ENCODE assay signal across 1 cellular context in the genomic region with DNA sequence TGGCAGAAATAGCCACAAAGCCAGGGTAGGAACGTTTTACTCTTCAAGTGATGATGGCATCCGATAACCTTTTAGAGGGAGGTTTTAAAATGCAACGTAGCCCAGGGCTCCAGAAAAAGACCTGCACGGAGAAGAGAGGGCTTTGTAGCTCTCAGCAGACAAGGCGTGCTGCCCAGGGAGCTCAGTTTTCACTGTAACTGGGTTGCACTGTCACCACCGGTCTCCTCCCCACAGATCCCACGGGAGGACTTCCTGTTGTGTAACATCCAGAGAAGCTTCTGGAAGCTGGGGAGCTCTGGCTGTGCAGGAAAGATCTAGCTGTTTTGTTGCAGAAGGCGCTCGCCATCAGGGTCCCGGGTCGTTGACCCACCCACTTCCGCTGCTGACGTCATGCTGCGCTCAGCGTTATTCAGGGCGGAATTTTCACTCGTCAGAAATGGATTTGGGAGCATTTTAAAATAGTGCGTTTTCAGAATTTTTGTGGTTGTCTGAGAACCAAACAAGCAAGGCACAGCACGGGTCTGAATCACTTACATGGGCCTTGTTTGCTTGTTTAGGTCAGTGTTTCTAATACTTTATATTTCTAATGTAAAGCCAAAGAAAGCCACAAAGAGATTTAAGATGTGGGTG.
TF ChIP-seq lines count a peak whose summit lies in the region.

No MANE protein-coding gene starts in this region.

TF ChIP-seq in H1, 55 proteins besides CTCF, POLR2A, EP300 and RAD21:
- TF ChIP-seq, protein P1, sequence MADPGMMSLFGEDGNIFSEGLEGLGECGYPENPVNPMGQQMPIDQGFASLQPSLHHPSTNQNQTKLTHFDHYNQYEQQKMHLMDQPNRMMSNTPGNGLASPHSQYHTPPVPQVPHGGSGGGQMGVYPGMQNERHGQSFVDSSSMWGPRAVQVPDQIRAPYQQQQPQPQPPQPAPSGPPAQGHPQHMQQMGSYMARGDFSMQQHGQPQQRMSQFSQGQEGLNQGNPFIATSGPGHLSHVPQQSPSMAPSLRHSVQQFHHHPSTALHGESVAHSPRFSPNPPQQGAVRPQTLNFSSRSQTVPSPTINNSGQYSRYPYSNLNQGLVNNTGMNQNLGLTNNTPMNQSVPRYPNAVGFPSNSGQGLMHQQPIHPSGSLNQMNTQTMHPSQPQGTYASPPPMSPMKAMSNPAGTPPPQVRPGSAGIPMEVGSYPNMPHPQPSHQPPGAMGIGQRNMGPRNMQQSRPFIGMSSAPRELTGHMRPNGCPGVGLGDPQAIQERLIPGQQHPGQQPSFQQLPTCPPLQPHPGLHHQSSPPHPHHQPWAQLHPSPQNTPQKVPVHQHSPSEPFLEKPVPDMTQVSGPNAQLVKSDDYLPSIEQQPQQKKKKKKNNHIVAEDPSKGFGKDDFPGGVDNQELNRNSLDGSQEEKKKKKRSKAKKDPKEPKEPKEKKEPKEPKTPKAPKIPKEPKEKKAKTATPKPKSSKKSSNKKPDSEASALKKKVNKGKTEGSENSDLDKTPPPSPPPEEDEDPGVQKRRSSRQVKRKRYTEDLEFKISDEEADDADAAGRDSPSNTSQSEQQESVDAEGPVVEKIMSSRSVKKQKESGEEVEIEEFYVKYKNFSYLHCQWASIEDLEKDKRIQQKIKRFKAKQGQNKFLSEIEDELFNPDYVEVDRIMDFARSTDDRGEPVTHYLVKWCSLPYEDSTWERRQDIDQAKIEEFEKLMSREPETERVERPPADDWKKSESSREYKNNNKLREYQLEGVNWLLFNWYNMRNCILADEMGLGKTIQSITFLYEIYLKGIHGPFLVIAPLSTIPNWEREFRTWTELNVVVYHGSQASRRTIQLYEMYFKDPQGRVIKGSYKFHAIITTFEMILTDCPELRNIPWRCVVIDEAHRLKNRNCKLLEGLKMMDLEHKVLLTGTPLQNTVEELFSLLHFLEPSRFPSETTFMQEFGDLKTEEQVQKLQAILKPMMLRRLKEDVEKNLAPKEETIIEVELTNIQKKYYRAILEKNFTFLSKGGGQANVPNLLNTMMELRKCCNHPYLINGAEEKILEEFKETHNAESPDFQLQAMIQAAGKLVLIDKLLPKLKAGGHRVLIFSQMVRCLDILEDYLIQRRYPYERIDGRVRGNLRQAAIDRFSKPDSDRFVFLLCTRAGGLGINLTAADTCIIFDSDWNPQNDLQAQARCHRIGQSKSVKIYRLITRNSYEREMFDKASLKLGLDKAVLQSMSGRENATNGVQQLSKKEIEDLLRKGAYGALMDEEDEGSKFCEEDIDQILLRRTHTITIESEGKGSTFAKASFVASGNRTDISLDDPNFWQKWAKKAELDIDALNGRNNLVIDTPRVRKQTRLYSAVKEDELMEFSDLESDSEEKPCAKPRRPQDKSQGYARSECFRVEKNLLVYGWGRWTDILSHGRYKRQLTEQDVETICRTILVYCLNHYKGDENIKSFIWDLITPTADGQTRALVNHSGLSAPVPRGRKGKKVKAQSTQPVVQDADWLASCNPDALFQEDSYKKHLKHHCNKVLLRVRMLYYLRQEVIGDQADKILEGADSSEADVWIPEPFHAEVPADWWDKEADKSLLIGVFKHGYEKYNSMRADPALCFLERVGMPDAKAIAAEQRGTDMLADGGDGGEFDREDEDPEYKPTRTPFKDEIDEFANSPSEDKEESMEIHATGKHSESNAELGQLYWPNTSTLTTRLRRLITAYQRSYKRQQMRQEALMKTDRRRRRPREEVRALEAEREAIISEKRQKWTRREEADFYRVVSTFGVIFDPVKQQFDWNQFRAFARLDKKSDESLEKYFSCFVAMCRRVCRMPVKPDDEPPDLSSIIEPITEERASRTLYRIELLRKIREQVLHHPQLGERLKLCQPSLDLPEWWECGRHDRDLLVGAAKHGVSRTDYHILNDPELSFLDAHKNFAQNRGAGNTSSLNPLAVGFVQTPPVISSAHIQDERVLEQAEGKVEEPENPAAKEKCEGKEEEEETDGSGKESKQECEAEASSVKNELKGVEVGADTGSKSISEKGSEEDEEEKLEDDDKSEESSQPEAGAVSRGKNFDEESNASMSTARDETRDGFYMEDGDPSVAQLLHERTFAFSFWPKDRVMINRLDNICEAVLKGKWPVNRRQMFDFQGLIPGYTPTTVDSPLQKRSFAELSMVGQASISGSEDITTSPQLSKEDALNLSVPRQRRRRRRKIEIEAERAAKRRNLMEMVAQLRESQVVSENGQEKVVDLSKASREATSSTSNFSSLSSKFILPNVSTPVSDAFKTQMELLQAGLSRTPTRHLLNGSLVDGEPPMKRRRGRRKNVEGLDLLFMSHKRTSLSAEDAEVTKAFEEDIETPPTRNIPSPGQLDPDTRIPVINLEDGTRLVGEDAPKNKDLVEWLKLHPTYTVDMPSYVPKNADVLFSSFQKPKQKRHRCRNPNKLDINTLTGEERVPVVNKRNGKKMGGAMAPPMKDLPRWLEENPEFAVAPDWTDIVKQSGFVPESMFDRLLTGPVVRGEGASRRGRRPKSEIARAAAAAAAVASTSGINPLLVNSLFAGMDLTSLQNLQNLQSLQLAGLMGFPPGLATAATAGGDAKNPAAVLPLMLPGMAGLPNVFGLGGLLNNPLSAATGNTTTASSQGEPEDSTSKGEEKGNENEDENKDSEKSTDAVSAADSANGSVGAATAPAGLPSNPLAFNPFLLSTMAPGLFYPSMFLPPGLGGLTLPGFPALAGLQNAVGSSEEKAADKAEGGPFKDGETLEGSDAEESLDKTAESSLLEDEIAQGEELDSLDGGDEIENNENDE (IDR thresholded peaks at IDR 0.05; ENCODE audit: insufficient replicate concordance, low read length): no peak
- no peak for TF ChIP-seq SAP30 (IDR thresholded peaks at IDR 0.05; ENCODE audit: insufficient read depth, insufficient replicate concordance, low read length)
- no peak for TF ChIP-seq SP2 (IDR thresholded peaks at IDR 0.05; ENCODE audit: low read length)
- TF ChIP-seq PHF8 (conservative IDR thresholded peaks at IDR 0.05; ENCODE audit: low read depth, low read length): no peak
- TF ChIP-seq CREB1 (IDR thresholded peaks at IDR 0.05): no peak
- TF ChIP-seq FOSL1 (IDR thresholded peaks at IDR 0.05; ENCODE audit: insufficient read depth, low read depth, low read length): no peak
- TF ChIP-seq MAFK (IDR thresholded peaks at IDR 0.05; ENCODE audit: low read depth, low read length): no peak
- no peak for TF ChIP-seq HDAC6 (IDR thresholded peaks at IDR 0.05; ENCODE audit: low read depth, low read length)
- no peak for TF ChIP-seq CHD2 (IDR thresholded peaks at IDR 0.05; ENCODE audit: low read length)
- TF ChIP-seq EZH2 (IDR thresholded peaks at IDR 0.05; ENCODE audit: low read depth, low read length, severe bottlenecking): no peak
- no peak for TF ChIP-seq YY1 (IDR thresholded peaks at IDR 0.05; ENCODE audit: low read depth, low read length)
- TF ChIP-seq BCL11A (IDR thresholded peaks at IDR 0.05; ENCODE audit: low read depth in 2 of 2, low read length in 2 of 2): no peak
- no peak for TF ChIP-seq SP4 (IDR thresholded peaks at IDR 0.05; ENCODE audit: low read length)
- no peak for TF ChIP-seq BRCA1 (IDR thresholded peaks at IDR 0.05; ENCODE audit: low read depth, low read length)
- no peak for TF ChIP-seq POLR2AphosphoS5 (IDR thresholded peaks at IDR 0.05; ENCODE audit: low read depth, low read length)
- no peak for TF ChIP-seq SIRT6 (IDR thresholded peaks at IDR 0.05; ENCODE audit: low read length)
